Comparison of ENCODE assay signal across 8 cellular contexts in the genomic region with DNA sequence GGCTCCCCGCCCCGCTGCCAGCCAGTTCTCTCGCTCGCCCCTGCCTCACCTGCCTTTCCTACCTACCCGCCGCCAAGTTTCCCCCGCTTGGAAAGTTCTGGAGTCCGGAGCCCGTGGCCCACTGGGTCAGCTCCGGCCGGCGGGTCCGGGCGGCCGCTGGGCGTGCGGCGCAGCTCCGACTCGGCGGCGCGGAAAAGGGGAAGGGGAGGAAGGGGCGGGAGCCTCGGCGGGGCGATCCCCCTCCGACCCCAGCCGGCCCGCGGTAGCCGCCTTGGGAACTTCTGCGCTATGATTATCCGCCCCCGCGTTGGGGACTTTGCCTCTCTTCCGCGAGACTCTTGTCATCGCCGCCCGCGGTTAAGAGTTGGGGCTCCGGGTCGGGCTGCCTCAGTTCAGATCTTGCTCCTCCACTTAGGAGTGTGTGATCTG. TPM values are rescaled to one million over a fixed set of nuclear protein-coding genes. Genes with fewer than 3 reads are reported as not detected.
DNase-seq lines count a peak whose midpoint lies in the region; ATAC-seq and TF ChIP-seq lines count a peak whose summit lies in the region.

No MANE protein-coding gene starts in this region.

- H3K9me3 Mint-ChIP-seq in CD8-positive, alpha-beta T cell: no peaks in the 10 kb centered on the region
- H3K9me3 Mint-ChIP-seq in neural crest cell: no peaks in the 10 kb centered on the region

- TF ChIP-seq POLR2A in suprapubic skin (IDR thresholded peaks at IDR 0.05): no peak

- no peak for TF ChIP-seq EP300 in suprapubic skin (IDR thresholded peaks at IDR 0.05)

- peaks cover 8% of the 10 kb centered on the region for H3K36me3 Mint-ChIP-seq in CD8-positive, alpha-beta T cell
- no peaks in the 10 kb centered on the region for H3K36me3 Mint-ChIP-seq in neural crest cell (ENCODE audit: low read depth)

- CTCF ChIA-PET in CD8-positive, alpha-beta T cell (lab: Charles Lee): interaction anchor here (0.8 to 4.5 kb wide), 7 partner anchors 8 to 551 kb away, joined by 3 to 16 read pairs (median 5); no protein-coding TSS in a partner anchor

- H3K4me1 ChIP-seq in CD8-positive, alpha-beta T cell (ENCODE audit: insufficient read depth, low read length): peaks cover 16% of the 10 kb centered on the region
- peaks cover 22% of the 10 kb centered on the region for H3K4me1 ChIP-seq in suprapubic skin

- DNase-seq in CD8-positive, alpha-beta T cell: peak in 6 of 7 experiments; percentile 22 to 65 (median 53)
- DNase-seq in LNCaP clone FGC (ENCODE audit: low read depth): no peak
- peak; percentile 32 for DNase-seq in activated CD8-positive, alpha-beta memory T cell treated with anti-CD3 and anti-CD28 coated beads, Interleukin-2, amount 50 U/mL, for 24 hours (ENCODE audit: extremely low read depth)
- peak; percentile 23 for DNase-seq in neural crest cell (ENCODE audit: low read depth, low spot score)
- DNase-seq in suprapubic skin (ENCODE audit: low spot score in 2 of 2): peak in 1 of 2 donors; percentile 66
- no peak for DNase-seq in NCI-H1694 treated with DMSO at 0.1 percent for 48 hours (lab: John Stamatoyannopoulos, UW)

- H3K27ac ChIP-seq in CD8-positive, alpha-beta T cell (ENCODE audit: low read depth, low read length): peak overlapping the region; percentile 88
- peak overlapping the region; percentile 67 for H3K27ac ChIP-seq in suprapubic skin

- no peaks in the 10 kb centered on the region for H3K36me3 ChIP-seq in CD8-positive, alpha-beta T cell (ENCODE audit: insufficient read depth, low read length)
- no peaks in the 10 kb centered on the region for H3K36me3 ChIP-seq in suprapubic skin

- H3K4me3 Mint-ChIP-seq in CD8-positive, alpha-beta T cell: peak overlapping the region; percentile 91
- H3K4me3 Mint-ChIP-seq in neural crest cell: peak overlapping the region; percentile 86

- no peaks in the 10 kb centered on the region for H3K27me3 ChIP-seq in CD8-positive, alpha-beta T cell (ENCODE audit: insufficient read depth, low read length)
- H3K27me3 ChIP-seq in suprapubic skin: no peaks in the 10 kb centered on the region

- peak overlapping the region; percentile 92 for H3K27ac Mint-ChIP-seq in CD8-positive, alpha-beta T cell
- no peak overlapping the region for H3K27ac Mint-ChIP-seq in neural crest cell (ENCODE audit: unreplicated experiment)

- POLR2A ChIA-PET in CD8-positive, alpha-beta T cell (lab: Charles Lee): interaction anchor here (0.5 to 4.1 kb wide), 11 partner anchors 10 to 528 kb away, joined by 3 to 47 read pairs (median 3); a partner anchor contains a TSS

- H3K4me3 ChIP-seq in CD8-positive, alpha-beta T cell (ENCODE audit: low read depth, low read length): peak overlapping the region; percentile 97
- H3K4me3 ChIP-seq in LNCaP clone FGC (ENCODE audit: low read depth, low read length) (peak overlapping the region; percentile 59), suprapubic skin (peak overlapping the region; percentile 70)

- no peak for TF ChIP-seq CTCF in CD8-positive, alpha-beta T cell (IDR thresholded peaks at IDR 0.05)
- TF ChIP-seq CTCF in LNCaP clone FGC (IDR thresholded peaks at IDR 0.05; ENCODE audit: control insufficient read depth, extremely low read depth, insufficient read depth) (no peak), neural crest cell (conservative IDR thresholded peaks at IDR 0.05) (no peak), suprapubic skin (IDR thresholded peaks at IDR 0.05) (no peak)

- intact Hi-C loops in CD8-positive, alpha-beta T cell (cut with DNase I, micrococcal nuclease): loop anchor here (1.0 to 10.0 kb wide), 8 partner anchors 31 to 1917 kb away; a partner anchor contains a TSS

- peak; percentile 8 for ATAC-seq in CD8-positive, alpha-beta T cell
- ATAC-seq in GM21717 (IDR thresholded peaks at IDR 0.05; ENCODE audit: unreplicated experiment): peak; percentile 25
- ATAC-seq in esophagus mucosa: peak; percentile 33

- H3K9me3 ChIP-seq in CD8-positive, alpha-beta T cell (ENCODE audit: low read length): no peaks in the 10 kb centered on the region
- H3K9me3 ChIP-seq in suprapubic skin: no peaks in the 10 kb centered on the region

- H3K4me1 Mint-ChIP-seq in CD8-positive, alpha-beta T cell (ENCODE audit: low read depth): peaks cover 30% of the 10 kb centered on the region
- H3K4me1 Mint-ChIP-seq in neural crest cell: peaks cover 18% of the 10 kb centered on the region

- H3K27me3 Mint-ChIP-seq in CD8-positive, alpha-beta T cell (ENCODE audit: low read depth): no peaks in the 10 kb centered on the region
- H3K27me3 Mint-ChIP-seq in neural crest cell (ENCODE audit: low read depth): peaks cover 86% of the 10 kb centered on the region

- under 1% methylated on average over 36 of the region's 44 CpGs for WGBS in suprapubic skin

RNA-seq across cellular contexts. Expression of a gene that starts 31.0 kb away (rescaled TPM):
- total RNA-seq in CD8-positive, alpha-beta T cell: 100 to 1,000 TPM; 167 to 171 TPM
- total RNA-seq in esophagus mucosa: 162 TPM
- total RNA-seq in neural crest cell: 161 and 164 TPM in 2 replicates
- 100 to 1,000 TPM; 111 to 218 (median 173) TPM for total RNA-seq in suprapubic skin

RNA-seq across cellular contexts. Expression of a gene that starts 56.4 kb away (rescaled TPM):
- 1 to 10 TPM; 4.3 to 4.8 TPM for total RNA-seq in CD8-positive, alpha-beta T cell
- total RNA-seq in esophagus mucosa (17.9 TPM), neural crest cell (29.7 and 29.9 TPM in 2 replicates), suprapubic skin (10 to 100 TPM; 43.7 to 57.0 (median 51.2) TPM)

Comparison
In these comparisons a context has a peak if more than half of its experiments do, and no peak if none do; other contexts are left out.
1. DNase-seq: peak in CD8-positive, alpha-beta T cell (6 of 7), activated CD8-positive, alpha-beta memory T cell treated with anti-CD3 and anti-CD28 coated beads, Interleukin-2, amount 50 U/mL, for 24 hours (single experiment) and neural crest cell (single experiment); none in LNCaP clone FGC (single experiment) and NCI-H1694 treated with DMSO at 0.1 percent for 48 hours (single experiment).
2. Peak in every context shown above with its lines, with median percentiles within 50 percentile points of each other: ATAC-seq and H3K4me3 ChIP-seq.